ENCODE assay signal across 9 cellular contexts in genomic region chr19:48739400-48739825, GRCh38. TPM values are rescaled to one million over a fixed set of nuclear protein-coding genes. Genes with fewer than 3 reads are reported as not detected.
A peak's percentile ranks its signal among the peaks of the same experiment; 100 is the strongest.
DNase-seq lines count a peak whose midpoint lies in the region; ATAC-seq, FAIRE-seq and TF ChIP-seq lines count a peak whose summit lies in the region.
"Had no signal": no experiment of that assay in that cellular context is flagged by ENCODE, and none has a peak within 500 bp of the region (broad histone marks: within the 10 kb centered on the region; RNA-seq: fewer than 3 reads in every experiment).

No MANE protein-coding gene starts in this region.

- ATAC-seq in HG03108 (IDR thresholded peaks at IDR 0.05; ENCODE audit: unreplicated experiment), result no peak
- ATAC-seq in GM18867 (IDR thresholded peaks at IDR 0.05; ENCODE audit: unreplicated experiment), result no peak

- peak overlapping the region; percentile 60 to 78 for H3K27ac ChIP-seq in kidney (ENCODE audit: low read depth in 2 of 2, low read length in 2 of 2)
- peak overlapping the region; percentile 61 for H3K27ac ChIP-seq in temporal lobe (ENCODE audit: low read depth, low read length)

- TF ChIP-seq CTCF in astrocyte of the cerebellum (IDR thresholded peaks at IDR 0.05; ENCODE audit: low read depth, low read length, missing control alignments) (no peak), kidney (IDR thresholded peaks at IDR 0.05; ENCODE audit: borderline replicate concordance, extremely low read depth, insufficient read depth) (no peak)

- in situ Hi-C loops in astrocyte of the cerebellum (cut with HindIII; ENCODE audit: low sequenced_read_pairs), result no loop called here

- peaks cover 0 to 9% of the 10 kb centered on the region in 2 donors for H3K4me1 ChIP-seq in kidney (ENCODE audit: control insufficient read depth in 1 of 2, insufficient read depth in 1 of 2, low read depth in 1 of 2, low read length in 2 of 2)

- no peak for FAIRE-seq in kidney (lab: Jason Lieb, UNC)

- H3K4me3 ChIP-seq in astrocyte of the cerebellum (ENCODE audit: low read depth, low read length), result peak overlapping the region; percentile 32
- peak overlapping the region; percentile 56 to 63 for H3K4me3 ChIP-seq in kidney (ENCODE audit: low read length in 2 of 2)

- DNase-seq in NCI-H146 (lab: John Stamatoyannopoulos, UW) (peak; percentile 54), NCI-H146 treated with DMSO at 0.1 percent for 48 hours (lab: John Stamatoyannopoulos, UW; ENCODE audit: unreplicated experiment) (no peak), astrocyte of the cerebellum (ENCODE audit: low read depth) (no peak), kidney (no peak), UCSD-AML1 (lab: John Stamatoyannopoulos, UW; ENCODE audit: unreplicated experiment) (no peak)

- intact Hi-C loops in kidney (cut with DNase I), result no loop called here

- peak overlapping the region in 1 of 2 donors; percentile 73 for H3K9ac ChIP-seq in kidney (ENCODE audit: low read length in 2 of 2)

- no peaks in the 10 kb centered on the region for H3K9me3 ChIP-seq in kidney (ENCODE audit: control insufficient read depth in 1 of 2, low read length in 2 of 2)

- H3K36me3 ChIP-seq in kidney (ENCODE audit: control insufficient read depth in 1 of 2, insufficient read depth in 2 of 2, low read length in 2 of 2), result no peaks in the 10 kb centered on the region

RNA-seq across cellular contexts. Expression of gene RASIP1, which starts 1.0 kb away (rescaled TPM):
- total RNA-seq in kidney (23.3 TPM), temporal lobe (3.9 TPM)
- polyA plus RNA-seq in kidney (ENCODE audit: insufficient read depth, low read depth, low replicate concordance), result 13.6 TPM
- total RNA-seq: activated naive CD8-positive, alpha-beta T cell treated with anti-CD3 and anti-CD28 coated beads, Interleukin-2, amount 10 ng/mL, durations not matched to agents 7 days and 5 days had no signal

RNA-seq across cellular contexts. Expression of gene IZUMO1, which starts 7.3 kb away (rescaled TPM):
- total RNA-seq in kidney (0.79 TPM), temporal lobe (not detected)
- polyA plus RNA-seq in kidney (ENCODE audit: insufficient read depth, low read depth, low replicate concordance), result not detected
- total RNA-seq: activated naive CD8-positive, alpha-beta T cell treated with anti-CD3 and anti-CD28 coated beads, Interleukin-2, amount 10 ng/mL, durations not matched to agents 7 days and 5 days had no signal

RNA-seq across cellular contexts. Expression of gene FUT1, which starts 13.0 kb away (rescaled TPM):
- 4.3 TPM for total RNA-seq in kidney
- polyA plus RNA-seq in kidney (ENCODE audit: insufficient read depth, low read depth, low replicate concordance), result 2.3 TPM
- total RNA-seq in temporal lobe, result 0.49 TPM

RNA-seq across cellular contexts. Expression of gene FGF21, which starts 15.9 kb away (rescaled TPM):
- total RNA-seq in kidney (not detected), temporal lobe (not detected)
- not detected for polyA plus RNA-seq in kidney (ENCODE audit: insufficient read depth, low read depth, low replicate concordance)
- total RNA-seq: activated naive CD8-positive, alpha-beta T cell treated with anti-CD3 and anti-CD28 coated beads, Interleukin-2, amount 10 ng/mL, durations not matched to agents 7 days and 5 days had no signal

RNA-seq across cellular contexts. Expression of gene MAMSTR, which starts 19.9 kb away (rescaled TPM):
- 2.2 TPM for total RNA-seq in kidney
- 3.6 TPM for polyA plus RNA-seq in kidney (ENCODE audit: insufficient read depth, low read depth, low replicate concordance)
- 0.74 TPM for total RNA-seq in temporal lobe
